In genomic region chrX:87098477-87098876, GRCh38 we compare ENCODE assay signal across 11 cellular contexts.
"Had no signal": no experiment of that assay in that cellular context is flagged by ENCODE, and none has a peak within 500 bp of the region (broad histone marks: within the 10 kb centered on the region; RNA-seq: fewer than 3 reads in every experiment).

No MANE protein-coding gene starts in this region.

- H3K4me3 Mint-ChIP-seq: GM23338, H9, HFFc6 had no signal

- H3K27ac ChIP-seq: GM23248 had no signal

- H3K9me3 ChIP-seq: HAP-1 had no signal

- FAIRE-seq: H1, H54 had no signal

- H2AFZ ChIP-seq: GM23248, GM23338 had no signal

- H3K36me3 ChIP-seq: HAP-1 had no signal

- ATAC-seq: GM23338, HCT116 had no signal

- H3K27ac Mint-ChIP-seq: GM23338, H9, HFFc6 had no signal

- H3K4me3 ChIP-seq: GM23248, GM23338, HAP-1 had no signal

- H3K9me3 Mint-ChIP-seq: GM23338, HFFc6 had no signal

- H3K4me1 Mint-ChIP-seq: GM23338, H9 had no signal

- H3K4me1 ChIP-seq: HAP-1 had no signal

- DNase-seq: GM23248, GOT3, H7, H9, HCEC 1CT, HFFc6 had no signal

- H3K4me2 ChIP-seq: GM23338 had no signal

- H3K9ac ChIP-seq: GM23248 had no signal
